ENCODE assay signal across 1 cellular context in the genomic region with DNA sequence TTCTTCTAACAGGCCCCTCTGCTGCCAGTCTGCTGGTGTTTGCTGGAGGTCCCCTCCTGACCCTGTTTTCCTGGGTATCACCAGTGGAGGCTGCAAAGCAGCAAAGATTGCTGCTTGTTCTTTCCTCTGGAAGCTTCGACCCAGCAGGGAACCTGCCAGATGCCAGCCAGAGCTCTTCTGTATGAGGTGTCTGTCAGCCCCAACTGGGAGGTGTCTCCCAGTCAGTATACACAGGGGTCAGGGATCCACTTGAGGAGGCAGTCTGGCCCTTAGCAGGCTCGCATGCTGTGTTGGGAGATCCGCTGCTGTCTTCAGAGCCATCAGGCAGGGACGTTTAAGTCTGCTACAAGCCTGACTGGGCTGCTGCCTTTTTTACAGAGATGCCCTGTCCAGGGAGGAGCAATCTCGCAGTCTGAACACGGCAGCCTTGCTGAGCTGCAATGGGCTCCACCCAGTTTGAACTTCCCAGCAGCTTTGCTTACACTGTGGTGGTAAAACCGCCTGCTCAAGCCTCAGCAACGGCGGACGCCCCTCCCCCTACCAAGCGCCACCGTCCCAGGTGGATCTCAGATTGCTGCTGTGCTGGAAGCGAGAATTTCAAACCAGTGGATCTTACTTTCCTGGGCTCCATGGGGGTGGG.
TF ChIP-seq lines count a peak whose summit lies in the region.

No MANE protein-coding gene starts in this region.

TF ChIP-seq in HepG2, 621 proteins besides CTCF, POLR2A, EP300 and RAD21 (continued from another document):
- TF ChIP-seq, protein P1, sequence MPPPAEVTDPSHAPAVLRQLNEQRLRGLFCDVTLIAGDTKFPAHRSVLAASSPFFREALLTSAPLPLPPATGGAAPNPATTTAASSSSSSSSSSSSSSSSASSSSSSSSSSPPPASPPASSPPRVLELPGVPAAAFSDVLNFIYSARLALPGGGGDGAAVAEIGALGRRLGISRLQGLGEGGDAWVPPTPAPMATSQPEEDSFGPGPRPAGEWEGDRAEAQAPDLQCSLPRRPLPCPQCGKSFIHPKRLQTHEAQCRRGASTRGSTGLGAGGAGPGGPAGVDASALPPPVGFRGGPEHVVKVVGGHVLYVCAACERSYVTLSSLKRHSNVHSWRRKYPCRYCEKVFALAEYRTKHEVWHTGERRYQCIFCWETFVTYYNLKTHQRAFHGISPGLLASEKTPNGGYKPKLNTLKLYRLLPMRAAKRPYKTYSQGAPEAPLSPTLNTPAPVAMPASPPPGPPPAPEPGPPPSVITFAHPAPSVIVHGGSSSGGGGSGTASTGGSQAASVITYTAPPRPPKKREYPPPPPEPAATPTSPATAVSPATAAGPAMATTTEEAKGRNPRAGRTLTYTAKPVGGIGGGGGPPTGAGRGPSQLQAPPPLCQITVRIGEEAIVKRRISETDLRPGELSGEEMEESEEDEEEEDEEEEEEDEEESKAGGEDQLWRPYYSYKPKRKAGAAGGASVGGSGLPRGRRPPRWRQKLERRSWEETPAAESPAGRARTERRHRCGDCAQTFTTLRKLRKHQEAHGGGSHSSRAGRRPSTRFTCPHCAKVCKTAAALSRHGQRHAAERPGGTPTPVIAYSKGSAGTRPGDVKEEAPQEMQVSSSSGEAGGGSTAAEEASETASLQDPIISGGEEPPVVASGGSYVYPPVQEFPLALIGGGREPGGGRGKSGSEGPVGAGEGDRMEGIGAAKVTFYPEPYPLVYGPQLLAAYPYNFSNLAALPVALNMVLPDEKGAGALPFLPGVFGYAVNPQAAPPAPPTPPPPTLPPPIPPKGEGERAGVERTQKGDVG (CRISPR knock-in tag; IDR thresholded peaks at IDR 0.05; ENCODE audit: borderline replicate concordance) = 0 out of 2 replicates have a peak, but pooled peaks have one; percentile 22
- TF ChIP-seq REPIN1 (CRISPR knock-in tag; IDR thresholded peaks at IDR 0.05; ENCODE audit: borderline replicate concordance, low read depth) = no peak
- TF ChIP-seq MIER2 (CRISPR knock-in tag; IDR thresholded peaks at IDR 0.05) = no peak
- TF ChIP-seq, protein P2, sequence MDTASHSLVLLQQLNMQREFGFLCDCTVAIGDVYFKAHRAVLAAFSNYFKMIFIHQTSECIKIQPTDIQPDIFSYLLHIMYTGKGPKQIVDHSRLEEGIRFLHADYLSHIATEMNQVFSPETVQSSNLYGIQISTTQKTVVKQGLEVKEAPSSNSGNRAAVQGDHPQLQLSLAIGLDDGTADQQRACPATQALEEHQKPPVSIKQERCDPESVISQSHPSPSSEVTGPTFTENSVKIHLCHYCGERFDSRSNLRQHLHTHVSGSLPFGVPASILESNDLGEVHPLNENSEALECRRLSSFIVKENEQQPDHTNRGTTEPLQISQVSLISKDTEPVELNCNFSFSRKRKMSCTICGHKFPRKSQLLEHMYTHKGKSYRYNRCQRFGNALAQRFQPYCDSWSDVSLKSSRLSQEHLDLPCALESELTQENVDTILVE (CRISPR knock-in tag; IDR thresholded peaks at IDR 0.05) = no peak
- TF ChIP-seq ZNF879 (CRISPR knock-in tag; IDR thresholded peaks at IDR 0.05) = no peak
- 0 out of 2 replicates have a peak, but pooled peaks have one; percentile 63 for TF ChIP-seq MEIS1 (CRISPR knock-in tag; IDR thresholded peaks at IDR 0.05; ENCODE audit: borderline replicate concordance)
- no peak for TF ChIP-seq SOX6 (IDR thresholded peaks at IDR 0.05)
- TF ChIP-seq SOX6 (CRISPR knock-in tag; IDR thresholded peaks at IDR 0.05) = peak; percentile 23; the same call in 1 of the 2 replicates
- TF ChIP-seq JUNB (CRISPR knock-in tag; IDR thresholded peaks at IDR 0.05; ENCODE audit: borderline replicate concordance) = no peak
- TF ChIP-seq, protein P3, sequence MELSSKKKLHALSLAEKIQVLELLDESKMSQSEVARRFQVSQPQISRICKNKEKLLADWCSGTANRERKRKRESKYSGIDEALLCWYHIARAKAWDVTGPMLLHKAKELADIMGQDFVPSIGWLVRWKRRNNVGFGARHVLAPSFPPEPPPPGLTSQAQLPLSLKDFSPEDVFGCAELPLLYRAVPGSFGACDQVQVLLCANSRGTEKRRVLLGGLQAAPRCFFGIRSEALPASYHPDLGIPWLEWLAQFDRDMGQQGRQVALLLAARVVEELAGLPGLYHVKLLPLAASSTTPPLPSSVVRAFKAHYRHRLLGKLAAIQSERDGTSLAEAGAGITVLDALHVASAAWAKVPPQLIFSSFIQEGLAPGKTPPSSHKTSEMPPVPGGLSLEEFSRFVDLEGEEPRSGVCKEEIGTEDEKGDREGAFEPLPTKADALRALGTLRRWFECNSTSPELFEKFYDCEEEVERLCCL (CRISPR knock-in tag; IDR thresholded peaks at IDR 0.05; ENCODE audit: borderline replicate concordance) = no peak
- no peak for TF ChIP-seq ZNF282 (IDR thresholded peaks at IDR 0.05; ENCODE audit: partially characterized antibody)
- no peak for TF ChIP-seq KMT2A (CRISPR knock-in tag; IDR thresholded peaks at IDR 0.05)
- 0 out of 2 replicates have a peak, but pooled peaks have one; percentile 59 for TF ChIP-seq ZNF343 (CRISPR knock-in tag; IDR thresholded peaks at IDR 0.05)
- TF ChIP-seq ZNF274 (CRISPR knock-in tag; IDR thresholded peaks at IDR 0.05) = no peak
- TF ChIP-seq ZNF292 (CRISPR knock-in tag; IDR thresholded peaks at IDR 0.05; ENCODE audit: borderline replicate concordance, low read depth) = 0 out of 2 replicates have a peak, but pooled peaks have one; percentile 32
- no peak for TF ChIP-seq SOX13 (IDR thresholded peaks at IDR 0.05)
- TF ChIP-seq SOX13 (CRISPR knock-in tag; conservative IDR thresholded peaks at IDR 0.05 in 1 of 2, IDR thresholded peaks at IDR 0.05 in 1 of 2) = no peak
- TF ChIP-seq, protein P4, sequence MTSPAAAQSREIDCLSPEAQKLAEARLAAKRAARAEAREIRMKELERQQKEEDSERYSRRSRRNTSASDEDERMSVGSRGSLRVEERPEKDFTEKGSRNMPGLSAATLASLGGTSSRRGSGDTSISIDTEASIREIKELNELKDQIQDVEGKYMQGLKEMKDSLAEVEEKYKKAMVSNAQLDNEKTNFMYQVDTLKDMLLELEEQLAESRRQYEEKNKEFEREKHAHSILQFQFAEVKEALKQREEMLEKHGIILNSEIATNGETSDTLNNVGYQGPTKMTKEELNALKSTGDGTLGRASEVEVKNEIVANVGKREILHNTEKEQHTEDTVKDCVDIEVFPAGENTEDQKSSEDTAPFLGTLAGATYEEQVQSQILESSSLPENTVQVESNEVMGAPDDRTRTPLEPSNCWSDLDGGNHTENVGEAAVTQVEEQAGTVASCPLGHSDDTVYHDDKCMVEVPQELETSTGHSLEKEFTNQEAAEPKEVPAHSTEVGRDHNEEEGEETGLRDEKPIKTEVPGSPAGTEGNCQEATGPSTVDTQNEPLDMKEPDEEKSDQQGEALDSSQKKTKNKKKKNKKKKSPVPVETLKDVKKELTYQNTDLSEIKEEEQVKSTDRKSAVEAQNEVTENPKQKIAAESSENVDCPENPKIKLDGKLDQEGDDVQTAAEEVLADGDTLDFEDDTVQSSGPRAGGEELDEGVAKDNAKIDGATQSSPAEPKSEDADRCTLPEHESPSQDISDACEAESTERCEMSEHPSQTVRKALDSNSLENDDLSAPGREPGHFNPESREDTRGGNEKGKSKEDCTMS (CRISPR knock-in tag; conservative IDR thresholded peaks at IDR 0.05) = no peak
- TF ChIP-seq, protein P5, sequence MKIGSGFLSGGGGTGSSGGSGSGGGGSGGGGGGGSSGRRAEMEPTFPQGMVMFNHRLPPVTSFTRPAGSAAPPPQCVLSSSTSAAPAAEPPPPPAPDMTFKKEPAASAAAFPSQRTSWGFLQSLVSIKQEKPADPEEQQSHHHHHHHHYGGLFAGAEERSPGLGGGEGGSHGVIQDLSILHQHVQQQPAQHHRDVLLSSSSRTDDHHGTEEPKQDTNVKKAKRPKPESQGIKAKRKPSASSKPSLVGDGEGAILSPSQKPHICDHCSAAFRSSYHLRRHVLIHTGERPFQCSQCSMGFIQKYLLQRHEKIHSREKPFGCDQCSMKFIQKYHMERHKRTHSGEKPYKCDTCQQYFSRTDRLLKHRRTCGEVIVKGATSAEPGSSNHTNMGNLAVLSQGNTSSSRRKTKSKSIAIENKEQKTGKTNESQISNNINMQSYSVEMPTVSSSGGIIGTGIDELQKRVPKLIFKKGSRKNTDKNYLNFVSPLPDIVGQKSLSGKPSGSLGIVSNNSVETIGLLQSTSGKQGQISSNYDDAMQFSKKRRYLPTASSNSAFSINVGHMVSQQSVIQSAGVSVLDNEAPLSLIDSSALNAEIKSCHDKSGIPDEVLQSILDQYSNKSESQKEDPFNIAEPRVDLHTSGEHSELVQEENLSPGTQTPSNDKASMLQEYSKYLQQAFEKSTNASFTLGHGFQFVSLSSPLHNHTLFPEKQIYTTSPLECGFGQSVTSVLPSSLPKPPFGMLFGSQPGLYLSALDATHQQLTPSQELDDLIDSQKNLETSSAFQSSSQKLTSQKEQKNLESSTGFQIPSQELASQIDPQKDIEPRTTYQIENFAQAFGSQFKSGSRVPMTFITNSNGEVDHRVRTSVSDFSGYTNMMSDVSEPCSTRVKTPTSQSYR (CRISPR knock-in tag; IDR thresholded peaks at IDR 0.05; ENCODE audit: borderline replicate concordance) = peak; percentile 79
- TF ChIP-seq, protein P6, sequence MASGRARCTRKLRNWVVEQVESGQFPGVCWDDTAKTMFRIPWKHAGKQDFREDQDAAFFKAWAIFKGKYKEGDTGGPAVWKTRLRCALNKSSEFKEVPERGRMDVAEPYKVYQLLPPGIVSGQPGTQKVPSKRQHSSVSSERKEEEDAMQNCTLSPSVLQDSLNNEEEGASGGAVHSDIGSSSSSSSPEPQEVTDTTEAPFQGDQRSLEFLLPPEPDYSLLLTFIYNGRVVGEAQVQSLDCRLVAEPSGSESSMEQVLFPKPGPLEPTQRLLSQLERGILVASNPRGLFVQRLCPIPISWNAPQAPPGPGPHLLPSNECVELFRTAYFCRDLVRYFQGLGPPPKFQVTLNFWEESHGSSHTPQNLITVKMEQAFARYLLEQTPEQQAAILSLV (CRISPR knock-in tag; IDR thresholded peaks at IDR 0.05; ENCODE audit: borderline replicate concordance) = no peak
- no peak for TF ChIP-seq PAF1 (CRISPR knock-in tag; IDR thresholded peaks at IDR 0.05)
- TF ChIP-seq KLF13 (CRISPR knock-in tag; IDR thresholded peaks at IDR 0.05) = no peak
- peak; percentile 22; the same call in 1 of the 2 replicates for TF ChIP-seq SALL1 (CRISPR knock-in tag; IDR thresholded peaks at IDR 0.05)
- TF ChIP-seq, protein P7, sequence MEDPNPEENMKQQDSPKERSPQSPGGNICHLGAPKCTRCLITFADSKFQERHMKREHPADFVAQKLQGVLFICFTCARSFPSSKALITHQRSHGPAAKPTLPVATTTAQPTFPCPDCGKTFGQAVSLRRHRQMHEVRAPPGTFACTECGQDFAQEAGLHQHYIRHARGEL (CRISPR knock-in tag; IDR thresholded peaks at IDR 0.05) = no peak
- TF ChIP-seq, protein P8, sequence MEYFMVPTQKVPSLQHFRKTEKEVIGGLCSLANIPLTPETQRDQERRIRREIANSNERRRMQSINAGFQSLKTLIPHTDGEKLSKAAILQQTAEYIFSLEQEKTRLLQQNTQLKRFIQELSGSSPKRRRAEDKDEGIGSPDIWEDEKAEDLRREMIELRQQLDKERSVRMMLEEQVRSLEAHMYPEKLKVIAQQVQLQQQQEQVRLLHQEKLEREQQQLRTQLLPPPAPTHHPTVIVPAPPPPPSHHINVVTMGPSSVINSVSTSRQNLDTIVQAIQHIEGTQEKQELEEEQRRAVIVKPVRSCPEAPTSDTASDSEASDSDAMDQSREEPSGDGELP (IDR thresholded peaks at IDR 0.05; ENCODE audit: borderline replicate concordance, low read depth) = 0 out of 2 replicates have a peak, but pooled peaks have one; percentile 14
